In genomic region chr19:55208880-55209429, GRCh38 we compare ENCODE assay signal across 18 cellular contexts. TPM values are rescaled to one million over a fixed set of nuclear protein-coding genes. Genes with fewer than 3 reads are reported as not detected.
DNase-seq lines count a peak whose midpoint lies in the region; ATAC-seq, FAIRE-seq and TF ChIP-seq lines count a peak whose summit lies in the region.
"Had no signal": no experiment of that assay in that cellular context is flagged by ENCODE, and none has a peak within 500 bp of the region (broad histone marks: within the 10 kb centered on the region; RNA-seq: fewer than 3 reads in every experiment).

No MANE protein-coding gene starts in this region.

- FAIRE-seq in A549 (lab: Jason Lieb, UNC) = no peak
- FAIRE-seq: GM19239 had no signal

- peaks cover 0 to 7% of the 10 kb centered on the region in 2 experiments for H3K27me3 ChIP-seq in mesenchymal stem cell (ENCODE audit: control insufficient read depth in 1 of 2, insufficient read depth in 1 of 2, low read length in 2 of 2)
- H3K27me3 ChIP-seq: breast epithelium had no signal

- WGBS in A549 (ENCODE audit: missing lambda C conversion rate) = 32% methylated on average over 11 of the region's 14 CpGs
- 65% methylated on average over 12 of the region's 14 CpGs for WGBS in mesenchymal stem cell

- H3K4ac ChIP-seq in mesenchymal stem cell (ENCODE audit: low read depth in 1 of 2, low read length in 2 of 2) = no peak overlapping the region

- H3K27ac ChIP-seq in A549 = peak overlapping the region; percentile 64 to 83
- no peak overlapping the region for H3K27ac ChIP-seq in mesenchymal stem cell (ENCODE audit: low read length, poor library complexity, severe bottlenecking)
- H3K27ac ChIP-seq: left lung, tibial artery had no signal

- H4K8ac ChIP-seq in mesenchymal stem cell (ENCODE audit: low read length) = no peak overlapping the region

- POLR2A ChIA-PET in A549 (lab: Yijun Ruan, JAX) = interaction anchor here (1.0 to 1.3 kb wide), 2 partner anchors 20 to 198 kb away, joined by 4 to 5 read pairs; no protein-coding TSS in a partner anchor

- no peak for TF ChIP-seq EP300 in A549 (IDR thresholded peaks at IDR 0.05)

- H3K14ac ChIP-seq in mesenchymal stem cell (ENCODE audit: low read length in 2 of 2) = no peak overlapping the region

- H3K36me3 ChIP-seq in mesenchymal stem cell (ENCODE audit: control insufficient read depth in 1 of 2, insufficient read depth in 2 of 2, low read depth in 1 of 2, low read length in 2 of 2) = peaks cover 0 to 10% of the 10 kb centered on the region in 2 experiments
- H3K36me3 ChIP-seq: breast epithelium, left lung, tibial artery had no signal

- no peak overlapping the region for H2AK5ac ChIP-seq in mesenchymal stem cell (ENCODE audit: low read length, severe bottlenecking)

- H3K79me1 ChIP-seq in mesenchymal stem cell (replicated peaks; ENCODE audit: low read length, poor library complexity, severe bottlenecking) = no peaks in the 10 kb centered on the region

- no peak overlapping the region for H3K23ac ChIP-seq in mesenchymal stem cell (ENCODE audit: low read length in 2 of 2)

- H2BK120ac ChIP-seq in mesenchymal stem cell (ENCODE audit: low read depth, low read length) = no peak overlapping the region

- H3K4me3 Mint-ChIP-seq in HFFc6 = no peak overlapping the region

- no peaks in the 10 kb centered on the region for H3K9me3 ChIP-seq in A549
- H3K9me3 ChIP-seq in mesenchymal stem cell (ENCODE audit: control insufficient read depth, low read length) = peaks cover 7% of the 10 kb centered on the region

- peaks cover 15% of the 10 kb centered on the region for H3K9me3 Mint-ChIP-seq in HFFc6

- H3K9ac ChIP-seq in mesenchymal stem cell (ENCODE audit: low read length) = no peak overlapping the region

- peak overlapping the region; percentile 96 for H2BK15ac ChIP-seq in mesenchymal stem cell (ENCODE audit: low read depth, poor library complexity, severe bottlenecking)

- H3K4me2 ChIP-seq in A549 (peak overlapping the region; percentile 64), mesenchymal stem cell (ENCODE audit: low read length, poor library complexity, severe bottlenecking) (no peak overlapping the region)

- H4K91ac ChIP-seq in mesenchymal stem cell (ENCODE audit: low read length) = no peak overlapping the region

- H3K4me3 ChIP-seq in A549 (no peak overlapping the region), mesenchymal stem cell (ENCODE audit: insufficient read depth in 1 of 2, low read depth in 1 of 2, low read length in 2 of 2) (no peak overlapping the region)
- H3K4me3 ChIP-seq: breast epithelium, left lung, tibial artery had no signal

- H3K4me1 ChIP-seq in A549 (peaks cover 43% of the 10 kb centered on the region), mesenchymal stem cell (ENCODE audit: control insufficient read depth, insufficient read depth, low read depth, low read length) (peaks cover 25% of the 10 kb centered on the region)
- H3K4me1 ChIP-seq: breast epithelium had no signal

- H2BK5ac ChIP-seq in mesenchymal stem cell (ENCODE audit: low read depth, low read length, poor library complexity, severe bottlenecking) = no peak overlapping the region

- H2AFZ ChIP-seq in mesenchymal stem cell (ENCODE audit: low read depth, low read length) = no peak overlapping the region

- peaks cover 5% of the 10 kb centered on the region for H3K36me3 Mint-ChIP-seq in HFFc6 (ENCODE audit: low read depth)

- H3K18ac ChIP-seq in mesenchymal stem cell (ENCODE audit: low read depth in 1 of 2, low read length in 2 of 2) = peak overlapping the region in 1 of 2 experiments; percentile 21

- no peak for TF ChIP-seq POLR2A in A549 (IDR thresholded peaks at IDR 0.05; ENCODE audit: low read length)

- TF ChIP-seq CTCF in A549 (IDR thresholded peaks at IDR 0.05) (no peak), HFFc6 (IDR thresholded peaks at IDR 0.05) (no peak)

- ATAC-seq in A549 (peak; percentile 32 to 40), HG03520 (IDR thresholded peaks at IDR 0.05; ENCODE audit: unreplicated experiment) (no peak), HG03571 (IDR thresholded peaks at IDR 0.05; ENCODE audit: unreplicated experiment) (no peak)

- H2BK12ac ChIP-seq in mesenchymal stem cell (ENCODE audit: low read length in 2 of 2) = no peak overlapping the region

- H3K4me1 Mint-ChIP-seq in HFFc6 (ENCODE audit: low read depth) = peaks cover 32% of the 10 kb centered on the region

- H3K27me3 Mint-ChIP-seq in HFFc6 (ENCODE audit: insufficient read depth) = peaks cover 1% of the 10 kb centered on the region

- H3K27ac Mint-ChIP-seq in HFFc6 = peak overlapping the region; percentile 84

- CTCF ChIA-PET in A549 (lab: Yijun Ruan, JAX) = interaction anchor here (0.6 to 2.1 kb wide), 8 partner anchors 26 to 93 kb away, joined by 3 to 7 read pairs (median 4); partner anchors contain the start of gene DNAAF3

- DNase-seq in A549 (ENCODE audit: low read depth in 1 of 2, low spot score in 1 of 2) = peak in 1 of 2 experiments; percentile 60
- DNase-seq in HFFc6 = no peak
- DNase-seq in SW480 (ENCODE audit: low spot score) = peak; percentile 57
- no peak for DNase-seq in mesenchymal stem cell
- no peak for DNase-seq in NCI-H128 (lab: John Stamatoyannopoulos, UW; ENCODE audit: unreplicated experiment)
- DNase-seq in NCI-H748 (lab: John Stamatoyannopoulos, UW; ENCODE audit: unreplicated experiment) = no peak
- DNase-seq: activated naive CD4-positive, alpha-beta T cell treated with Interleukin-2 at 50 U/mL for 16 hours; left lung; naive B cell; NCI-H1092 treated with DMSO at 0.1 percent for 48 hours; stimulated activated CD4-positive, alpha-beta T cell treated with anti-CD3 and anti-CD28 coated beads, Interleukin-1b, Interleukin-23, amount 100 ng/mL, for 48 hours; stimulated activated CD8-positive, alpha-beta memory T cell treated with anti-CD3 and anti-CD28 coated beads, Interleukin-4, amount 100 ng/mL, for 48 hours; tibial artery had no signal

- no peak for TF ChIP-seq RAD21 in A549 (conservative IDR thresholded peaks at IDR 0.05 in 1 of 2, IDR thresholded peaks at IDR 0.05 in 1 of 2)

TF ChIP-seq in A549, 52 proteins besides CTCF, POLR2A, EP300 and RAD21 (continues in another document):
- 0 out of 2 replicates have a peak, but pooled peaks have one; percentile 39 for TF ChIP-seq RARB (CRISPR knock-in tag; IDR thresholded peaks at IDR 0.05)

RNA-seq across cellular contexts. Expression of gene PTPRH, which starts 0.3 kb away (rescaled TPM):
- polyA plus RNA-seq in A549 (2011; rRNA removed) (4.2 and 5.4 TPM in 2 replicates), A549 (2017; fragmentation: RNase III; extraction: RNeasy Plus Mini Kit Qiagen cat#74134 plus additional on column Dnase treatment) (1.5 to 1.8 TPM (median 1.6 TPM) in 3 replicates)
- polyA plus RNA-seq in A549 (2012; cell fraction: cytosol; rRNA removed) = 2.0 and 2.1 TPM in 2 replicates
- 2.8 and 3.6 TPM in 2 replicates for polyA plus RNA-seq in A549 (2012; cell fraction: nucleus; rRNA removed)
- 12.6 and 17.7 TPM in 2 replicates for polyA minus RNA-seq in A549 (2011; rRNA and poly(A)+ RNA removed)
- total RNA-seq in HFFc6 (2021; fragmentation: NEBNext Ultra II Directional; extraction: Animal tissue kit (Norgen Biotek cat#: 25700)) = 1 to 10 TPM in 1 of 6 experiments, under 1 TPM in 5; 0.45 to 1.0 (median 0.59) TPM
- 1.1 TPM for polyA plus RNA-seq in mesenchymal stem cell (2013, experiment 1 of 2)
- 1.0 TPM for polyA plus RNA-seq in mesenchymal stem cell (2013, experiment 2 of 2)

RNA-seq across cellular contexts. Expression of gene TMEM86B, which starts 19.6 kb away (rescaled TPM):
- polyA plus RNA-seq in A549 (2011; rRNA removed) = 1.6 TPM in 2 replicates
- 3.9 and 5.8 TPM in 2 replicates for polyA plus RNA-seq in A549 (2012; cell fraction: cytosol; rRNA removed)
- 52.7 and 61.5 TPM in 2 replicates for polyA plus RNA-seq in A549 (2012; cell fraction: nucleus; rRNA removed)
- 2.8 to 3.4 TPM (median 3.2 TPM) in 3 replicates for polyA plus RNA-seq in A549 (2017; fragmentation: RNase III; extraction: RNeasy Plus Mini Kit Qiagen cat#74134 plus additional on column Dnase treatment)
- 0.62 and 1.8 TPM in 2 replicates for polyA minus RNA-seq in A549 (2011; rRNA and poly(A)+ RNA removed)
- total RNA-seq in HFFc6 (2021; fragmentation: NEBNext Ultra II Directional; extraction: Animal tissue kit (Norgen Biotek cat#: 25700)) = 1 to 10 TPM; 1.8 to 2.7 (median 2.0) TPM
- 1.2 TPM for polyA plus RNA-seq in mesenchymal stem cell (2013, experiment 1 of 2)
- 0.90 TPM for polyA plus RNA-seq in mesenchymal stem cell (2013, experiment 2 of 2)

RNA-seq across cellular contexts. Expression of gene SYT5, which starts 28.9 kb away (rescaled TPM):
- polyA plus RNA-seq in A549 (2011; rRNA removed) (0.23 and 0.69 TPM in 2 replicates), A549 (2017; fragmentation: RNase III; extraction: RNeasy Plus Mini Kit Qiagen cat#74134 plus additional on column Dnase treatment) (0.43 to 0.65 TPM (median 0.63 TPM) in 3 replicates)
- 0.14 and 0.22 TPM in 2 replicates for polyA plus RNA-seq in A549 (2012; cell fraction: cytosol; rRNA removed)
- 1.1 and 1.8 TPM in 2 replicates for polyA plus RNA-seq in A549 (2012; cell fraction: nucleus; rRNA removed)
- polyA minus RNA-seq in A549 (2011; rRNA and poly(A)+ RNA removed) = 0.08 and 0.44 TPM in 2 replicates
- 1 to 10 TPM in 1 of 6 experiments, under 1 TPM in 2, not detected in 3; 0.09 to 1.2 (median 0.38) TPM for total RNA-seq in HFFc6 (2021; fragmentation: NEBNext Ultra II Directional; extraction: Animal tissue kit (Norgen Biotek cat#: 25700))
- 0.28 TPM for polyA plus RNA-seq in mesenchymal stem cell (2013, experiment 1 of 2)
- 0.38 TPM for polyA plus RNA-seq in mesenchymal stem cell (2013, experiment 2 of 2)
- total RNA-seq: left lung, renal cortical epithelial cell had no signal

RNA-seq across cellular contexts. Expression of gene DNAAF3, which starts 42.5 kb away (rescaled TPM):
- polyA plus RNA-seq in A549 (2011; rRNA removed) (3.1 and 4.0 TPM in 2 replicates), A549 (2017; fragmentation: RNase III; extraction: RNeasy Plus Mini Kit Qiagen cat#74134 plus additional on column Dnase treatment) (3.7 to 5.4 TPM (median 5.3 TPM) in 3 replicates)
- polyA plus RNA-seq in A549 (2012; cell fraction: cytosol; rRNA removed) = 4.2 and 4.7 TPM in 2 replicates
- 21.3 and 24.1 TPM in 2 replicates for polyA plus RNA-seq in A549 (2012; cell fraction: nucleus; rRNA removed)
- 2.8 and 3.4 TPM in 2 replicates for polyA minus RNA-seq in A549 (2011; rRNA and poly(A)+ RNA removed)
- total RNA-seq in HFFc6 (2021; fragmentation: NEBNext Ultra II Directional; extraction: Animal tissue kit (Norgen Biotek cat#: 25700)) = 1 to 10 TPM in 1 of 6 experiments, under 1 TPM in 5; 0.20 to 1.1 (median 0.72) TPM
- polyA plus RNA-seq in mesenchymal stem cell (2013, experiment 1 of 2) = 0.37 TPM
- 0.45 TPM for polyA plus RNA-seq in mesenchymal stem cell (2013, experiment 2 of 2)

RNA-seq across cellular contexts. Expression of gene PPP6R1, which starts 49.9 kb away (rescaled TPM):
- polyA plus RNA-seq in A549 (2011; rRNA removed) (42.9 and 44.6 TPM in 2 replicates), A549 (2017; fragmentation: RNase III; extraction: RNeasy Plus Mini Kit Qiagen cat#74134 plus additional on column Dnase treatment) (72.9 to 78.0 TPM (median 76.2 TPM) in 3 replicates)
- polyA plus RNA-seq in A549 (2012; cell fraction: cytosol; rRNA removed) = 74.0 and 94.8 TPM in 2 replicates
- polyA plus RNA-seq in A549 (2012; cell fraction: nucleus; rRNA removed) = 148 and 200 TPM in 2 replicates
- 89.2 and 109 TPM in 2 replicates for polyA minus RNA-seq in A549 (2011; rRNA and poly(A)+ RNA removed)
- total RNA-seq in HFFc6 (2021; fragmentation: NEBNext Ultra II Directional; extraction: Animal tissue kit (Norgen Biotek cat#: 25700)) = 10 to 100 TPM; 85.8 to 93.7 (median 88.9) TPM
- polyA plus RNA-seq in mesenchymal stem cell (2013, experiment 1 of 2) = 37.2 TPM
- 37.7 TPM for polyA plus RNA-seq in mesenchymal stem cell (2013, experiment 2 of 2)

Comparison
In these comparisons a context has a peak if more than half of its experiments do, and no peak if none do; other contexts are left out.
1. ATAC-seq: peak in A549 (2 of 2); none in HG03520 (single experiment) and HG03571 (single experiment).